9 cellular contexts compared by ENCODE assay signal in the genomic region with DNA sequence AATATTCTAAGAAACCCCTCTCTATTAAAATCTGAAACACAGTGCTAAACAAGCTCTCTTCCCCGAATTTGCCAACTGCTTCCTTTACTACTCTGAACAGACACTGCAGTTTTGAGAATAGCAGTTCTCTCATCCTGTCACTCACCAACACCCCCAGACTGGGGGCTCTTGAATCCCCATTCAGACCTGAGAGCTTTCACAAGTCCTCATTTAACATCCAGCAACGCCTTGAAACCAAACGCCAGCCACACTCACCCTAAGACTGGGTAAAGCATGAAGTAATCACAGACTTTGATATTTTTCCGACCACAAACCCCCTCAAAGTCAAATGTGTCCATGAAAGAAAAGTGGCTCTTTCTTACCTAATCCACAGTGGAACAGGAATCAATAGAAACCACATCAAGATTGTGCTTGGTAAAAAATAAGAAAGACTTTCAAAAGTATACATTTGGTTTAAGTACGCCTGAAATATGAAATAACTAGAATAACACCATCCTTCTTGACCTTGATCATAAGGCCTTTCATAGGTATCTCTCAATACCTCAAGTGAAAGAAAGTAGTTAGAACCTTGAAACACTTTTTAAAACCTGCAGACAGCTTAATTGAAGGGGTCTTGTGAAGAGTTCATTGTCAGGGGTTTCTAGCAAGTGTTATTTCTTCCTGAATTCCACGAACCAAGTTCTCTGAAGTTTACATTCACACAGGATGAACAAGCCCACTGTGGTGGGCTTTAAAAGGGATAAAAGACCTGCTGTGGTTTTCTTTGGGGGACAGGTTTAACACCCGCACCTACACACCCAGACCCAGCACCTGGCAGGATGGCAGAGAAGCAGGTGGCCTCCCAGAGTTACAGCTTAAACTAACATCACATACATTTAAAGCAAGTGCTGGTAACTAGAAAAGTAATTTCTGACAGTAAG.
DNase-seq lines count a peak whose midpoint lies in the region; ATAC-seq, FAIRE-seq and TF ChIP-seq lines count a peak whose summit lies in the region.
"Had no signal": no experiment of that assay in that cellular context is flagged by ENCODE, and none has a peak within 500 bp of the region (broad histone marks: within the 10 kb centered on the region; RNA-seq: fewer than 3 reads in every experiment).

No MANE protein-coding gene starts in this region.

- TF ChIP-seq CTCF in cardiac muscle cell (IDR thresholded peaks at IDR 0.05; ENCODE audit: low read depth, low read length) (no peak), kidney (IDR thresholded peaks at IDR 0.05; ENCODE audit: borderline replicate concordance, extremely low read depth, insufficient read depth) (no peak)

- peak overlapping the region; percentile 57 for H3K27ac ChIP-seq in cardiac muscle cell
- no peak overlapping the region for H3K27ac ChIP-seq in aorta (ENCODE audit: low read depth in 1 of 2, low read length in 2 of 2)
- no peak overlapping the region for H3K27ac ChIP-seq in kidney (ENCODE audit: low read depth in 2 of 2, low read length in 2 of 2)

- no peak for FAIRE-seq in kidney (lab: Jason Lieb, UNC)
- FAIRE-seq: G401.6 had no signal

- H3K9me3 ChIP-seq in cardiac muscle cell (ENCODE audit: low read depth) (no peaks in the 10 kb centered on the region), aorta (ENCODE audit: control insufficient read depth, low read length) (no peaks in the 10 kb centered on the region), kidney (ENCODE audit: control insufficient read depth in 1 of 2, low read length in 2 of 2) (no peaks in the 10 kb centered on the region)

- H3K27me3 ChIP-seq in cardiac muscle cell (no peaks in the 10 kb centered on the region), aorta (ENCODE audit: control insufficient read depth in 1 of 2, insufficient read depth in 2 of 2, low read length in 1 of 2) (no peaks in the 10 kb centered on the region)

- H3K4me1 ChIP-seq in cardiac muscle cell (ENCODE audit: low read depth) (peaks cover 43% of the 10 kb centered on the region), aorta (ENCODE audit: control insufficient read depth in 1 of 2, insufficient read depth in 2 of 2, low read length in 2 of 2) (no peaks in the 10 kb centered on the region), kidney (ENCODE audit: control insufficient read depth in 1 of 2, insufficient read depth in 1 of 2, low read depth in 1 of 2, low read length in 2 of 2) (no peaks in the 10 kb centered on the region)

- WGBS in aorta, 2 donors = 37 to 46% methylated on average over 7 of the region's 7 CpGs

- H3K36me3 Mint-ChIP-seq in activated T-cell treated with anti-CD3 and anti-CD28 coated beads, Interleukin-2, amount 50 U/mL, for 24 hours (ENCODE audit: low read depth) = no peaks in the 10 kb centered on the region

- H3K9me3 Mint-ChIP-seq in activated T-cell treated with anti-CD3 and anti-CD28 coated beads, Interleukin-2, amount 50 U/mL, for 24 hours = no peaks in the 10 kb centered on the region

- DNase-seq in cardiac muscle cell (ENCODE audit: low read depth in 1 of 2, low spot score in 1 of 2) = peak in 1 of 2 donors; percentile 66
- no peak for DNase-seq in left cardiac atrium
- peak; percentile 62 for DNase-seq in activated T-cell treated with anti-CD3 and anti-CD28 coated beads, Interleukin-2, amount 50 U/mL, for 24 hours
- DNase-seq in renal cortical epithelial cell (ENCODE audit: low read depth) = peak; percentile 30
- DNase-seq in aorta = no peak
- DNase-seq in NAMALWA (ENCODE audit: low spot score) = no peak
- no peak for DNase-seq in kidney

- no peaks in the 10 kb centered on the region for H3K27me3 Mint-ChIP-seq in activated T-cell treated with anti-CD3 and anti-CD28 coated beads, Interleukin-2, amount 50 U/mL, for 24 hours

- no peaks in the 10 kb centered on the region for H3K36me3 ChIP-seq in cardiac muscle cell
- no peaks in the 10 kb centered on the region for H3K36me3 ChIP-seq in aorta (ENCODE audit: control insufficient read depth in 1 of 2, insufficient read depth in 2 of 2, low read length in 1 of 2)
- no peaks in the 10 kb centered on the region for H3K36me3 ChIP-seq in kidney (ENCODE audit: control insufficient read depth in 1 of 2, insufficient read depth in 2 of 2, low read length in 2 of 2)

- H3K4me3 ChIP-seq in cardiac muscle cell (no peak overlapping the region), aorta (ENCODE audit: low read length in 2 of 2) (no peak overlapping the region), kidney (ENCODE audit: low read length in 2 of 2) (no peak overlapping the region)

- H3K4me3 Mint-ChIP-seq in activated T-cell treated with anti-CD3 and anti-CD28 coated beads, Interleukin-2, amount 50 U/mL, for 24 hours = peak overlapping the region; percentile 1

- ATAC-seq in left cardiac atrium (no peak), aorta (ENCODE audit: low FRiP score) (no peak), HG03469 (IDR thresholded peaks at IDR 0.05; ENCODE audit: unreplicated experiment) (no peak)

- H3K27ac Mint-ChIP-seq in activated T-cell treated with anti-CD3 and anti-CD28 coated beads, Interleukin-2, amount 50 U/mL, for 24 hours = peak overlapping the region; percentile 95

- peaks cover 38% of the 10 kb centered on the region for H3K4me1 Mint-ChIP-seq in activated T-cell treated with anti-CD3 and anti-CD28 coated beads, Interleukin-2, amount 50 U/mL, for 24 hours (ENCODE audit: low read depth)

- intact Hi-C loops in left cardiac atrium (cut with DNase I) (no loop called here), aorta (cut with DNase I) (no loop called here), kidney (cut with DNase I) (no loop called here)

- H3K9ac ChIP-seq in kidney (ENCODE audit: low read length in 2 of 2) = no peak overlapping the region

Comparison
In these comparisons a context has a peak if more than half of its experiments do, and no peak if none do; other contexts are left out.
1. DNase-seq: peak in activated T-cell treated with anti-CD3 and anti-CD28 coated beads, Interleukin-2, amount 50 U/mL, for 24 hours (single experiment) and renal cortical epithelial cell (single experiment); none in left cardiac atrium (single experiment), aorta (0 of 2), NAMALWA (single experiment) and kidney (single experiment).